Comparison of ENCODE assay signal across 8 cellular contexts in genomic region chr19:13234518-13234917, GRCh38.
DNase-seq lines count a peak whose midpoint lies in the region; ATAC-seq and TF ChIP-seq lines count a peak whose summit lies in the region.

No MANE protein-coding gene starts in this region.

- H3K9me2 ChIP-seq in HCT116 (ENCODE audit: insufficient read depth), result no peaks in the 10 kb centered on the region

- intact Hi-C loops in HCT116 (cut with micrococcal nuclease), result loop anchor here (1.0 kb wide), 1 partner anchor 79 kb away; no protein-coding TSS in a partner anchor
- intact Hi-C loops in adrenal gland (cut with DNase I), result no loop called here
- intact Hi-C loops in lower lobe of right lung (cut with DNase I), result no loop called here

- ATAC-seq in HCT116, result peak; percentile 93
- peak; percentile 64 to 80 for ATAC-seq in lower lobe of right lung
- peak; percentile 71 for ATAC-seq in stimulated activated naive CD8-positive, alpha-beta T cell treated with anti-CD3 and anti-CD28 coated beads, Interleukin-15, Interleukin-2, amounts not matched to agents 100 U/mL and 50 U/mL, for 24 hours
- ATAC-seq in GM18870 (IDR thresholded peaks at IDR 0.05; ENCODE audit: unreplicated experiment), result no peak

- no peak overlapping the region; the same call in 1 of the 2 replicates for H3K27ac ChIP-seq in HCT116 (ENCODE audit: low read depth, low read length)
- no peak overlapping the region for H3K27ac ChIP-seq in adrenal gland
- H3K27ac ChIP-seq in lower lobe of right lung, result no peak overlapping the region

- TF ChIP-seq CTCF in AG04449 (IDR thresholded peaks at IDR 0.05; ENCODE audit: insufficient read depth, low read length, missing control alignments) (peak; percentile 74), HCT116 (IDR thresholded peaks at IDR 0.05 in 2 of 3, conservative IDR thresholded peaks at IDR 0.05 in 1 of 3; ENCODE audit: borderline replicate concordance in 1 of 3, insufficient read depth in 1 of 3, low read depth in 2 of 3, low read length in 2 of 3) (peak; percentile 94 to 99 (median 94)), adrenal gland (IDR thresholded peaks at IDR 0.05) (peak in 4 of 6 experiments; percentile 5 to 60 (median 48)), lower lobe of right lung (IDR thresholded peaks at IDR 0.05) (peak; percentile 50)

- 12 to 29% (median 20%) methylated on average over 13 of the region's 13 CpGs for WGBS in adrenal gland, 4 donors

- peak overlapping the region; percentile 62 for H3K4me2 ChIP-seq in HCT116 (ENCODE audit: low read length)

- POLR2A ChIA-PET in AG04449 (lab: Yijun Ruan, JAX) (no interaction called here), HCT116 (lab: Charles Lee) (no interaction called here)

- H3K79me2 ChIP-seq in HCT116 (ENCODE audit: insufficient read depth, low read length), result no peaks in the 10 kb centered on the region

- H3K27me3 ChIP-seq in HCT116 (ENCODE audit: insufficient read depth, low read length), result no peaks in the 10 kb centered on the region
- no peaks in the 10 kb centered on the region for H3K27me3 ChIP-seq in adrenal gland
- no peaks in the 10 kb centered on the region for H3K27me3 ChIP-seq in lower lobe of right lung (ENCODE audit: low read depth)

- no TSS peak for BruUV-seq in HCT116 (replicated peaks; lab: Mats Ljungman, UMichigan)

- H3K9me3 ChIP-seq in HCT116 (ENCODE audit: control insufficient read depth in 1 of 2, insufficient read depth in 1 of 2, low read depth in 1 of 2, low read length in 2 of 2), result no peaks in the 10 kb centered on the region
- H3K9me3 ChIP-seq in adrenal gland (replicated peaks in 1 of 3), result no peaks in the 10 kb centered on the region
- H3K9me3 ChIP-seq in lower lobe of right lung, result no peaks in the 10 kb centered on the region

- RAD21 ChIA-PET in HCT116 (lab: Charles Lee; ENCODE audit: low non-redundant PET in 1 of 2, low total read pairs in 2 of 2, uncharacterized antibody in 2 of 2, unreplicated experiment in 2 of 2), result no interaction called here

- peak; percentile 84 for TF ChIP-seq RAD21 in HCT116 (IDR thresholded peaks at IDR 0.05; ENCODE audit: low read depth)

- DNase-seq in AG04449 (ENCODE audit: low read depth, low spot score), result no peak
- DNase-seq in HCT116 (ENCODE audit: low read depth, low spot score), result peak; percentile 33
- peak in 4 of 5 donors; percentile 34 to 58 (median 44) for DNase-seq in T-helper 1 cell
- peak in 4 of 7 donors; percentile 36 to 59 (median 42) for DNase-seq in adrenal gland
- peak; percentile 59 for DNase-seq in lower lobe of right lung
- peak; percentile 76 for DNase-seq in stimulated activated naive CD8-positive, alpha-beta T cell treated with anti-CD3 and anti-CD28 coated beads, Interleukin-15, Interleukin-2, amounts not matched to agents 100 U/mL and 50 U/mL, for 24 hours
- DNase-seq in hippocampal formation (lab: John Stamatoyannopoulos, UW), result no peak

- H3K4me1 ChIP-seq in HCT116 (ENCODE audit: control insufficient read depth in 1 of 2, insufficient read depth in 2 of 2, low read length in 2 of 2), result peaks cover 4 to 11% of the 10 kb centered on the region in 2 experiments; a peak in 3 of 4 replicates
- H3K4me1 ChIP-seq in adrenal gland (replicated peaks in 1 of 2), result no peaks in the 10 kb centered on the region
- H3K4me1 ChIP-seq in lower lobe of right lung, result peaks cover 7% of the 10 kb centered on the region

- H3K4me3 ChIP-seq in AG04449 (ENCODE audit: low read depth, low read length), result no peak overlapping the region
- no peak overlapping the region for H3K4me3 ChIP-seq in HCT116 (replicated peaks in 1 of 2; ENCODE audit: low read depth in 1 of 2, low read length in 2 of 2)
- H3K4me3 ChIP-seq in adrenal gland, result no peak overlapping the region
- no peak overlapping the region for H3K4me3 ChIP-seq in lower lobe of right lung

- H3K9ac ChIP-seq in HCT116 (ENCODE audit: low read length), result no peak overlapping the region

- CTCF ChIA-PET in AG04449 (lab: Yijun Ruan, JAX), result no interaction called here
- CTCF ChIA-PET in HCT116 (lab: Charles Lee), result no interaction called here

- no peak for TF ChIP-seq POLR2A in HCT116 (IDR thresholded peaks at IDR 0.05; ENCODE audit: borderline replicate concordance, extremely low read depth, insufficient read depth, insufficient read length)
- no peak for TF ChIP-seq POLR2A in adrenal gland (IDR thresholded peaks at IDR 0.05)

- H3K36me3 ChIP-seq in HCT116 (ENCODE audit: control insufficient read depth in 1 of 2, insufficient read depth in 2 of 2, low read length in 2 of 2) (no peaks in the 10 kb centered on the region), adrenal gland (replicated peaks in 1 of 2) (no peaks in the 10 kb centered on the region), lower lobe of right lung (no peaks in the 10 kb centered on the region)

- peak overlapping the region; percentile 44 for H2AFZ ChIP-seq in HCT116 (ENCODE audit: low read depth, low read length, poor library complexity, severe bottlenecking)

- no peaks in the 10 kb centered on the region for H4K20me1 ChIP-seq in HCT116 (ENCODE audit: insufficient read depth)

TF ChIP-seq in HCT116, 20 proteins besides CTCF, POLR2A, EP300 and RAD21:
- no peak for TF ChIP-seq ZNF274 (IDR thresholded peaks at IDR 0.05; ENCODE audit: low read depth, low read length)
- no peak for TF ChIP-seq JUND (IDR thresholded peaks at IDR 0.05)
- no peak for TF ChIP-seq SRF (IDR thresholded peaks at IDR 0.05; ENCODE audit: low read depth)
- TF ChIP-seq SP1 (IDR thresholded peaks at IDR 0.05; ENCODE audit: low read depth), result peak; percentile 18; the same call in 1 of the 2 replicates
- 0 out of 2 replicates have a peak, but pooled peaks have one; percentile 22 for TF ChIP-seq CBX3 (IDR thresholded peaks at IDR 0.05; ENCODE audit: low read depth)
- peak; percentile 40; the same call in 1 of the 2 replicates for TF ChIP-seq POLR2AphosphoS5 (IDR thresholded peaks at IDR 0.05; ENCODE audit: low read depth, low read length)
- no peak for TF ChIP-seq FOSL1 (IDR thresholded peaks at IDR 0.05; ENCODE audit: low read depth)
- TF ChIP-seq YY1 (IDR thresholded peaks at IDR 0.05; ENCODE audit: extremely low read depth, insufficient replicate concordance, low read depth, low read length), result peak; percentile 51
- no peak for TF ChIP-seq EZH2phosphoT487 (IDR thresholded peaks at IDR 0.05; ENCODE audit: borderline replicate concordance)
- TF ChIP-seq EZH2 (IDR thresholded peaks at IDR 0.05), result no peak

Comparison
In these comparisons a context has a peak if more than half of its experiments do, and no peak if none do; other contexts are left out.
1. DNase-seq: peak in HCT116 (single experiment), T-helper 1 cell (4 of 5), adrenal gland (4 of 7), lower lobe of right lung (single experiment) and stimulated activated naive CD8-positive, alpha-beta T cell treated with anti-CD3 and anti-CD28 coated beads, Interleukin-15, Interleukin-2, amounts not matched to agents 100 U/mL and 50 U/mL, for 24 hours (single experiment); none in AG04449 (single experiment) and hippocampal formation (0 of 2).
2. Peak in every context shown above with its lines, with median percentiles within 50 percentile points of each other: CTCF ChIP-seq.